24 cellular contexts compared by ENCODE assay signal in genomic region chr22:26712158-26712557, GRCh38.
"Had no signal": no experiment of that assay in that cellular context is flagged by ENCODE, and none has a peak within 500 bp of the region (broad histone marks: within the 10 kb centered on the region; RNA-seq: fewer than 3 reads in every experiment).

No MANE protein-coding gene starts in this region.

- H3K36me3 ChIP-seq: cardiac muscle cell, WERI-Rb-1 had no signal

- FAIRE-seq: endometrium, kidney, TTC549 had no signal

- ATAC-seq: body of pancreas; heart right ventricle; stimulated activated naive B cell treated with anti-CD40 and anti-IgM and Interleukin-4, amounts not matched to agents 10 μg/mL and 1 μg/mL and 100 μg/mL, for 72 hours had no signal

- H3K27me3 ChIP-seq: body of pancreas, cardiac muscle cell, heart right ventricle, sigmoid colon, testis had no signal

- H3K27ac ChIP-seq: body of pancreas, cardiac muscle cell, heart right ventricle, lower lobe of right lung, sigmoid colon, testis, WERI-Rb-1 had no signal

- DNase-seq: activated CD4-positive, alpha-beta T cell treated with anti-CD3 and anti-CD28 coated beads for 1 hour; activated CD4-positive, alpha-beta T cell treated with anti-CD3 and anti-CD28 coated beads, Interleukin-2, amount 50 U/mL, for 4 hours; activated CD8-positive, alpha-beta memory T cell treated with anti-CD3 and anti-CD28 coated beads for 24 hours; activated CD8-positive, alpha-beta memory T cell treated with anti-CD3 and anti-CD28 coated beads, Interleukin-2, amount 50 U/mL, for 4 hours; activated naive CD4-positive, alpha-beta T cell treated with Interleukin-2 at 50 U/mL for 16 hours; activated T-cell treated with anti-CD3 and anti-CD28 coated beads, Interleukin-2, amount 50 U/mL, for 24 hours; anterior cingulate cortex; body of pancreas; erythroblast; heart right ventricle; kidney; lower lobe of right lung; naive thymus-derived CD4-positive, alpha-beta T cell; retina; sigmoid colon; stimulated activated CD4-positive, alpha-beta T cell treated with anti-CD3 and anti-CD28 coated beads, Interleukin-2, amount 100 ng/mL, for 48 hours; stimulated activated CD8-positive, alpha-beta memory T cell treated with anti-CD3 and anti-CD28 coated beads, Interleukin-4, amount 100 ng/mL, for 48 hours; stimulated activated naive B cell treated with anti-CD40 and anti-IgM and Interleukin-4, amounts not matched to agents 10 μg/mL and 1 μg/mL and 100 μg/mL, for 72 hours; testis; trophoblast cell; WERI-Rb-1 had no signal

- H3K4me3 ChIP-seq: body of pancreas, cardiac muscle cell, heart right ventricle, lower lobe of right lung, sigmoid colon, testis had no signal

- H3K4me1 ChIP-seq: body of pancreas, lower lobe of right lung had no signal

- H3K9me3 ChIP-seq: body of pancreas, testis had no signal
